In genomic region chr4:7904108-7904516, GRCh38 we compare ENCODE assay signal across 1 cellular context.
TF ChIP-seq lines count a peak whose summit lies in the region.

No MANE protein-coding gene starts in this region.

TF ChIP-seq in SK-N-SH treated with all-trans-retinoic acid at 6 μM for 48 hours, 23 proteins besides CTCF, POLR2A, EP300 and RAD21 (continued from another document):
- TF ChIP-seq TSHZ2 (CRISPR knock-in tag; IDR thresholded peaks at IDR 0.05) (no peak), PATZ1 (CRISPR knock-in tag; IDR thresholded peaks at IDR 0.05; ENCODE audit: borderline replicate concordance) (no peak)
